ENCODE assay signal across 29 cellular contexts in the genomic region with DNA sequence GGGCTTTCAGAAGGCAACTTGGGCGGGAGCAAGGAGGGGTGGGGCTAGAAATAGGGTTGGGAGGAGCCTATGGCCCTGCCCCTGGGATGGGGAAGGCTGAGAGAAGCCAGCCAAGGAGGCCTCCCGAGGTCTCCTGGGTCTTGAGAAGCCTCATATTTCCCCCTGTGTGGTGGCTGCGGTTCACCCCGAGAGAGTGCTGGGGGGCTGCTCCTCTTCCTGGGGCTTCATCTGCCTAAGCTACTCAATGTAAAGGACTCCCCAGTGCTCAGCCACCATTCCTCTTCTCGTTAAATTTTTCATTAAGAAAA.
DNase-seq lines count a peak whose midpoint lies in the region; ATAC-seq and TF ChIP-seq lines count a peak whose summit lies in the region.
"Had no signal": no experiment of that assay in that cellular context is flagged by ENCODE, and none has a peak within 500 bp of the region (broad histone marks: within the 10 kb centered on the region; RNA-seq: fewer than 3 reads in every experiment).

No MANE protein-coding gene starts in this region.

- no peaks in the 10 kb centered on the region for H3K9me3 ChIP-seq in spleen
- H3K9me3 ChIP-seq: HAP-1, left lung, Peyer's patch, testis, vagina had no signal

- H3K9me3 Mint-ChIP-seq in activated CD8-positive, alpha-beta T cell treated with anti-CD3 and anti-CD28 coated beads, Interleukin-2, amount 10 ng/mL, durations not matched to agents 7 days and 5 days (ENCODE audit: insufficient read depth): no peaks in the 10 kb centered on the region
- no peaks in the 10 kb centered on the region for H3K9me3 Mint-ChIP-seq in activated CD8-positive, alpha-beta T cell treated with anti-CD3 and anti-CD28 coated beads for 36 hours
- H3K9me3 Mint-ChIP-seq: activated B cell treated with CpG ODN at 0.5 μM for 24 hours; activated naive CD8-positive, alpha-beta T cell treated with anti-CD3 and anti-CD28 coated beads for 36 hours; mesothelial cell of epicardium; naive B cell had no signal

- no peaks in the 10 kb centered on the region for H3K36me3 ChIP-seq in spleen
- H3K36me3 ChIP-seq: HAP-1, left lung, Peyer's patch, vagina had no signal

- H3K36me3 Mint-ChIP-seq in activated CD8-positive, alpha-beta T cell treated with anti-CD3 and anti-CD28 coated beads, Interleukin-2, amount 10 ng/mL, durations not matched to agents 7 days and 5 days (ENCODE audit: low read depth): no peaks in the 10 kb centered on the region
- no peaks in the 10 kb centered on the region for H3K36me3 Mint-ChIP-seq in activated CD8-positive, alpha-beta T cell treated with anti-CD3 and anti-CD28 coated beads for 36 hours (ENCODE audit: low read depth)
- H3K36me3 Mint-ChIP-seq: activated naive CD8-positive, alpha-beta T cell treated with anti-CD3 and anti-CD28 coated beads for 36 hours; CD4-positive, CD25-positive, alpha-beta regulatory T cell; mesothelial cell of epicardium; naive B cell had no signal

- H3K27ac Mint-ChIP-seq in activated CD8-positive, alpha-beta T cell treated with anti-CD3 and anti-CD28 coated beads, Interleukin-2, amount 10 ng/mL, durations not matched to agents 7 days and 5 days: no peak overlapping the region
- H3K27ac Mint-ChIP-seq in activated CD8-positive, alpha-beta T cell treated with anti-CD3 and anti-CD28 coated beads for 36 hours: no peak overlapping the region
- H3K27ac Mint-ChIP-seq: activated B cell treated with CpG ODN at 0.5 μM for 24 hours; activated naive CD8-positive, alpha-beta T cell treated with anti-CD3 and anti-CD28 coated beads for 36 hours; CD4-positive, CD25-positive, alpha-beta regulatory T cell; mesothelial cell of epicardium had no signal

- H3K4me1 Mint-ChIP-seq in activated CD8-positive, alpha-beta T cell treated with anti-CD3 and anti-CD28 coated beads, Interleukin-2, amount 10 ng/mL, durations not matched to agents 7 days and 5 days (ENCODE audit: low read depth): no peaks in the 10 kb centered on the region
- no peaks in the 10 kb centered on the region for H3K4me1 Mint-ChIP-seq in activated CD8-positive, alpha-beta T cell treated with anti-CD3 and anti-CD28 coated beads for 36 hours (ENCODE audit: low read depth)
- H3K4me1 Mint-ChIP-seq: activated naive CD8-positive, alpha-beta T cell treated with anti-CD3 and anti-CD28 coated beads for 36 hours; CD4-positive, CD25-positive, alpha-beta regulatory T cell had no signal

- peak; percentile 9 for DNase-seq in activated CD8-positive, alpha-beta T cell treated with anti-CD3 and anti-CD28 coated beads, Interleukin-2, amount 10 ng/mL, durations not matched to agents 7 days and 5 days
- no peak for DNase-seq in activated CD8-positive, alpha-beta T cell treated with anti-CD3 and anti-CD28 coated beads for 36 hours
- DNase-seq in Jurkat, Clone E6-1 (ENCODE audit: low read depth, low spot score): peak; percentile 30
- peak; percentile 55 for DNase-seq in cerebellar cortex (ENCODE audit: low spot score)
- DNase-seq in spleen: peak; percentile 47
- no peak for DNase-seq in NCI-H526 (lab: John Stamatoyannopoulos, UW)
- DNase-seq in activated T-cell treated with anti-CD3 and anti-CD28 coated beads, Interleukin-2, amount 50 U/mL, for 1 hour: no peak
- DNase-seq in RWPE1 (ENCODE audit: low spot score): no peak
- DNase-seq: activated B cell treated with CpG ODN at 0.5 μM for 24 hours; activated CD8-positive, alpha-beta memory T cell treated with anti-CD3 and anti-CD28 coated beads, Interleukin-2, amount 50 U/mL, for 48 hours; activated naive CD8-positive, alpha-beta T cell treated with anti-CD3 and anti-CD28 coated beads for 36 hours; CD4-positive, CD25-positive, alpha-beta regulatory T cell; central memory CD4-positive, alpha-beta T cell; dorsolateral prefrontal cortex; hypothalamus; left lung; naive B cell; NCI-H1694; NCI-H2171 treated with DMSO at 0.1 percent for 48 hours; NCI-H510A treated with DMSO at 0.1 percent for 48 hours; occipital lobe; Peyer's patch; stimulated activated naive CD8-positive, alpha-beta T cell treated with anti-CD3 and anti-CD28 coated beads, Interleukin-15, Interleukin-2, amounts not matched to agents 100 U/mL and 50 U/mL, for 24 hours had no signal

- POLR2A ChIA-PET in activated CD8-positive, alpha-beta T cell treated with anti-CD3 and anti-CD28 coated beads, Interleukin-2, amount 10 ng/mL, durations not matched to agents 7 days and 5 days (lab: Charles Lee): no interaction called here
- POLR2A ChIA-PET in activated CD8-positive, alpha-beta T cell treated with anti-CD3 and anti-CD28 coated beads for 36 hours (lab: Charles Lee): no interaction called here
- POLR2A ChIA-PET in RWPE1 (lab: Yijun Ruan, JAX; ENCODE audit: low non-redundant PET): no interaction called here

- no peak for TF ChIP-seq CTCF in activated CD8-positive, alpha-beta T cell treated with anti-CD3 and anti-CD28 coated beads for 36 hours (IDR thresholded peaks at IDR 0.05)
- TF ChIP-seq CTCF in spleen (IDR thresholded peaks at IDR 0.05 in 8 of 11, conservative IDR thresholded peaks at IDR 0.05 in 3 of 11) (no peak), RWPE1 (conservative IDR thresholded peaks at IDR 0.05; ENCODE audit: low read depth) (no peak)

- TF ChIP-seq POLR2A in spleen (IDR thresholded peaks at IDR 0.05): no peak

- H3K4me1 ChIP-seq in spleen: peaks cover 0 to 13% (median 6%) of the 10 kb centered on the region in 6 donors
- H3K4me1 ChIP-seq: HAP-1, left lung, Peyer's patch, vagina had no signal

- peaks cover 0 to 2% (median 0%) of the 10 kb centered on the region in 7 donors for H3K27me3 ChIP-seq in spleen (replicated peaks in 1 of 7)
- H3K27me3 ChIP-seq: dorsolateral prefrontal cortex, left lung, Peyer's patch, testis, vagina had no signal

- intact Hi-C loops in activated CD8-positive, alpha-beta T cell treated with anti-CD3 and anti-CD28 coated beads for 36 hours (cut with micrococcal nuclease): no loop called here
- intact Hi-C loops in spleen (cut with DNase I; ENCODE audit: low total_unique reads): no loop called here

- WGBS in spleen, 5 donors: 45 to 65% (median 59%) methylated on average over 5 of the region's 5 CpGs

- H3K4me3 Mint-ChIP-seq in activated CD8-positive, alpha-beta T cell treated with anti-CD3 and anti-CD28 coated beads, Interleukin-2, amount 10 ng/mL, durations not matched to agents 7 days and 5 days: no peak overlapping the region
- no peak overlapping the region for H3K4me3 Mint-ChIP-seq in activated CD8-positive, alpha-beta T cell treated with anti-CD3 and anti-CD28 coated beads for 36 hours
- H3K4me3 Mint-ChIP-seq: activated B cell treated with CpG ODN at 0.5 μM for 24 hours; activated naive CD8-positive, alpha-beta T cell treated with anti-CD3 and anti-CD28 coated beads for 36 hours; CD4-positive, CD25-positive, alpha-beta regulatory T cell; mesothelial cell of epicardium had no signal

- no peak overlapping the region for H3K4me3 ChIP-seq in Jurkat, Clone E6-1 (ENCODE audit: low read length)
- no peak overlapping the region for H3K4me3 ChIP-seq in spleen
- H3K4me3 ChIP-seq: dorsolateral prefrontal cortex, HAP-1, left lung, Peyer's patch, testis, vagina had no signal

- CTCF ChIA-PET in activated CD8-positive, alpha-beta T cell treated with anti-CD3 and anti-CD28 coated beads, Interleukin-2, amount 10 ng/mL, durations not matched to agents 7 days and 5 days (lab: Charles Lee): interaction anchor here (1.3 kb wide), 1 partner anchor 24 kb away, joined by 3 read pairs; no protein-coding TSS in a partner anchor
- CTCF ChIA-PET in activated CD8-positive, alpha-beta T cell treated with anti-CD3 and anti-CD28 coated beads for 36 hours (lab: Charles Lee): interaction anchor here (0.9 kb wide), 1 partner anchor 12 kb away, joined by 3 read pairs; no protein-coding TSS in a partner anchor
- CTCF ChIA-PET in RWPE1 (lab: Yijun Ruan, JAX): no interaction called here

- H3K27me3 Mint-ChIP-seq in activated CD8-positive, alpha-beta T cell treated with anti-CD3 and anti-CD28 coated beads, Interleukin-2, amount 10 ng/mL, durations not matched to agents 7 days and 5 days (ENCODE audit: low read depth): peaks cover 20% of the 10 kb centered on the region
- H3K27me3 Mint-ChIP-seq in activated CD8-positive, alpha-beta T cell treated with anti-CD3 and anti-CD28 coated beads for 36 hours: peaks cover 2% of the 10 kb centered on the region
- H3K27me3 Mint-ChIP-seq: activated naive CD8-positive, alpha-beta T cell treated with anti-CD3 and anti-CD28 coated beads for 36 hours had no signal

- H3K27ac ChIP-seq in spleen: no peak overlapping the region
- H3K27ac ChIP-seq in RWPE1: no peak overlapping the region
- H3K27ac ChIP-seq: 22Rv1, dorsolateral prefrontal cortex, KMS-11, left lung, Peyer's patch, testis, vagina had no signal

- ATAC-seq in activated CD8-positive, alpha-beta T cell treated with anti-CD3 and anti-CD28 coated beads, Interleukin-2, amount 10 ng/mL, durations not matched to agents 7 days and 5 days: no peak
- ATAC-seq in activated CD8-positive, alpha-beta T cell treated with anti-CD3 and anti-CD28 coated beads for 36 hours: no peak
- ATAC-seq: left lung had no signal

Comparison
In these comparisons a context has a peak if more than half of its experiments do, and no peak if none do; other contexts are left out.
1. DNase-seq: peak in activated CD8-positive, alpha-beta T cell treated with anti-CD3 and anti-CD28 coated beads, Interleukin-2, amount 10 ng/mL, durations not matched to agents 7 days and 5 days (single experiment), Jurkat, Clone E6-1 (single experiment), cerebellar cortex (single experiment) and spleen (single experiment); none in activated CD8-positive, alpha-beta T cell treated with anti-CD3 and anti-CD28 coated beads for 36 hours (single experiment), NCI-H526 (0 of 2), activated T-cell treated with anti-CD3 and anti-CD28 coated beads, Interleukin-2, amount 50 U/mL, for 1 hour (single experiment) and RWPE1 (single experiment).